ENCODE assay signal across 1 cellular context in the genomic region with DNA sequence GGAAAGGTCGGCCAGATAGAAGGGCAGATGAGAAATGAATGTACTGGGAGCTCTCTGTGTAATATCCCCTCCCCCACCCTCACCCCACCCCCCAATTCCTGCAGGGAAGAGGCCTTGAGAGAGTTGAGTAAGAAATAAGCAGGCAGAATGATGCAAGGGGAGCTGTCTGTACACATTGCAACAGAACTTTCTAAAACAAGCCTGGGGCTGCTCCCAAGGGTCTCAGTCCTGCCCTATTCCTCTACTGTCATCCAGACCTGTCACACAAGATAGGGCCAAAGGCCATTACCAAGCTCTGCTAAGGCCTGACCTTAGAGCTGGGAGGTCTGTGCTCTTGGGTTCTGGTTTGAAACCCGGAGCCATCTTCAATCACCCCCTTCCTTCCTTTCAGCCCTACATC.
TF ChIP-seq lines count a peak whose summit lies in the region.

No MANE protein-coding gene starts in this region.

TF ChIP-seq in HepG2, 621 proteins besides CTCF, POLR2A, EP300 and RAD21 (continued from another document and continues in another):
- TF ChIP-seq, protein P1, sequence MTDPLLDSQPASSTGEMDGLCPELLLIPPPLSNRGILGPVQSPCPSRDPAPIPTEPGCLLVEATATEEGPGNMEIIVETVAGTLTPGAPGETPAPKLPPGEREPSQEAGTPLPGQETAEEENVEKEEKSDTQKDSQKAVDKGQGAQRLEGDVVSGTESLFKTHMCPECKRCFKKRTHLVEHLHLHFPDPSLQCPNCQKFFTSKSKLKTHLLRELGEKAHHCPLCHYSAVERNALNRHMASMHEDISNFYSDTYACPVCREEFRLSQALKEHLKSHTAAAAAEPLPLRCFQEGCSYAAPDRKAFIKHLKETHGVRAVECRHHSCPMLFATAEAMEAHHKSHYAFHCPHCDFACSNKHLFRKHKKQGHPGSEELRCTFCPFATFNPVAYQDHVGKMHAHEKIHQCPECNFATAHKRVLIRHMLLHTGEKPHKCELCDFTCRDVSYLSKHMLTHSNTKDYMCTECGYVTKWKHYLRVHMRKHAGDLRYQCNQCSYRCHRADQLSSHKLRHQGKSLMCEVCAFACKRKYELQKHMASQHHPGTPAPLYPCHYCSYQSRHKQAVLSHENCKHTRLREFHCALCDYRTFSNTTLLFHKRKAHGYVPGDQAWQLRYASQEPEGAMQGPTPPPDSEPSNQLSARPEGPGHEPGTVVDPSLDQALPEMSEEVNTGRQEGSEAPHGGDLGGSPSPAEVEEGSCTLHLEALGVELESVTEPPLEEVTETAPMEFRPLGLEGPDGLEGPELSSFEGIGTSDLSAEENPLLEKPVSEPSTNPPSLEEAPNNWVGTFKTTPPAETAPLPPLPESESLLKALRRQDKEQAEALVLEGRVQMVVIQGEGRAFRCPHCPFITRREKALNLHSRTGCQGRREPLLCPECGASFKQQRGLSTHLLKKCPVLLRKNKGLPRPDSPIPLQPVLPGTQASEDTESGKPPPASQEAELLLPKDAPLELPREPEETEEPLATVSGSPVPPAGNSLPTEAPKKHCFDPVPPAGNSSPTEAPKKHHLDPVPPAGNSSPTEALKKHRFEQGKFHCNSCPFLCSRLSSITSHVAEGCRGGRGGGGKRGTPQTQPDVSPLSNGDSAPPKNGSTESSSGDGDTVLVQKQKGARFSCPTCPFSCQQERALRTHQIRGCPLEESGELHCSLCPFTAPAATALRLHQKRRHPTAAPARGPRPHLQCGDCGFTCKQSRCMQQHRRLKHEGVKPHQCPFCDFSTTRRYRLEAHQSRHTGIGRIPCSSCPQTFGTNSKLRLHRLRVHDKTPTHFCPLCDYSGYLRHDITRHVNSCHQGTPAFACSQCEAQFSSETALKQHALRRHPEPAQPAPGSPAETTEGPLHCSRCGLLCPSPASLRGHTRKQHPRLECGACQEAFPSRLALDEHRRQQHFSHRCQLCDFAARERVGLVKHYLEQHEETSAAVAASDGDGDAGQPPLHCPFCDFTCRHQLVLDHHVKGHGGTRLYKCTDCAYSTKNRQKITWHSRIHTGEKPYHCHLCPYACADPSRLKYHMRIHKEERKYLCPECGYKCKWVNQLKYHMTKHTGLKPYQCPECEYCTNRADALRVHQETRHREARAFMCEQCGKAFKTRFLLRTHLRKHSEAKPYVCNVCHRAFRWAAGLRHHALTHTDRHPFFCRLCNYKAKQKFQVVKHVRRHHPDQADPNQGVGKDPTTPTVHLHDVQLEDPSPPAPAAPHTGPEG (CRISPR knock-in tag; IDR thresholded peaks at IDR 0.05): no peak
- TF ChIP-seq, protein P2, sequence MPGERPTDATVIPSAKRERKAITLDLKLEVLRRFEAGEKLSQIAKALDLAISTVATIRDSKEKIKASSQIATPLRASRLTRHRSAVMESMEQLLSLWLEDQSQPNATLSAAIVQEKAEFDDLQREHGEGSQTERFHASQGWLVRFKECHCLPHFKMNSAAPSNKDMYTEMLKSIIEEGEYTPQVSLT (CRISPR knock-in tag; IDR thresholded peaks at IDR 0.05; ENCODE audit: borderline replicate concordance, low read depth): no peak
- TF ChIP-seq TARDBP (CRISPR knock-in tag; IDR thresholded peaks at IDR 0.05) (peak; percentile 75; the same call in 1 of the 2 replicates), FOXK1 (CRISPR knock-in tag; IDR thresholded peaks at IDR 0.05; ENCODE audit: borderline replicate concordance, low read depth) (peak; percentile 85; the same call in 1 of the 2 replicates), ZNF207 (IDR thresholded peaks at IDR 0.05; ENCODE audit: borderline replicate concordance) (no peak), PHF21A (CRISPR knock-in tag; IDR thresholded peaks at IDR 0.05) (peak; percentile 45; the same call in 1 of the 2 replicates), STAT5B (CRISPR knock-in tag; IDR thresholded peaks at IDR 0.05) (no peak), ZNF350 (CRISPR knock-in tag; IDR thresholded peaks at IDR 0.05; ENCODE audit: borderline replicate concordance, low read depth) (peak; percentile 64; the same call in 1 of the 2 replicates), ZNF552 (CRISPR knock-in tag; IDR thresholded peaks at IDR 0.05; ENCODE audit: borderline replicate concordance) (no peak), ZNF451 (CRISPR knock-in tag; IDR thresholded peaks at IDR 0.05) (no peak), NBN (conservative IDR thresholded peaks at IDR 0.05) (no peak), SMYD3 (CRISPR knock-in tag; IDR thresholded peaks at IDR 0.05) (no peak), ZNF317 (CRISPR knock-in tag; IDR thresholded peaks at IDR 0.05) (no peak), TGIF2 (CRISPR knock-in tag; IDR thresholded peaks at IDR 0.05) (0 out of 2 replicates have a peak, but pooled peaks have one; percentile 57), ZNF777 (CRISPR knock-in tag; IDR thresholded peaks at IDR 0.05) (no peak), TAF15 (IDR thresholded peaks at IDR 0.05; ENCODE audit: low read depth, low read length, poor library complexity, severe bottlenecking) (no peak), SRF (IDR thresholded peaks at IDR 0.05; ENCODE audit: low read depth, low read length) (no peak), ZNF556 (CRISPR knock-in tag; IDR thresholded peaks at IDR 0.05; ENCODE audit: borderline replicate concordance) (0 out of 2 replicates have a peak, but pooled peaks have one; percentile 64), SIN3B (IDR thresholded peaks at IDR 0.05; ENCODE audit: low read length) (no peak), TMF1 (CRISPR knock-in tag; IDR thresholded peaks at IDR 0.05; ENCODE audit: low read depth) (no peak), FOXP1 (IDR thresholded peaks at IDR 0.05) (no peak), FOXP1 (CRISPR knock-in tag; IDR thresholded peaks at IDR 0.05) (peak; percentile 71), ZNF644 (CRISPR knock-in tag; IDR thresholded peaks at IDR 0.05; ENCODE audit: low read depth) (peak; percentile 57; the same call in 1 of the 2 replicates), ZNF10 (CRISPR knock-in tag; IDR thresholded peaks at IDR 0.05; ENCODE audit: borderline replicate concordance, low read depth) (no peak), SRSF4 (IDR thresholded peaks at IDR 0.05; ENCODE audit: low read depth, low read length, poor library complexity, severe bottlenecking) (no peak), PLRG1 (conservative IDR thresholded peaks at IDR 0.05) (no peak), NFYB (CRISPR knock-in tag; IDR thresholded peaks at IDR 0.05) (no peak), PHB2 (IDR thresholded peaks at IDR 0.05; ENCODE audit: partially characterized antibody) (no peak), NPAS2 (CRISPR knock-in tag; IDR thresholded peaks at IDR 0.05; ENCODE audit: borderline replicate concordance) (no peak), ZNF564 (CRISPR knock-in tag; IDR thresholded peaks at IDR 0.05) (no peak), RAD51 (IDR thresholded peaks at IDR 0.05; ENCODE audit: borderline replicate concordance) (no peak), ZBTB7B (CRISPR knock-in tag; IDR thresholded peaks at IDR 0.05) (peak; percentile 88), ZNF589 (CRISPR knock-in tag; conservative IDR thresholded peaks at IDR 0.05) (no peak), ZSCAN12 (CRISPR knock-in tag; IDR thresholded peaks at IDR 0.05) (no peak), TEAD2 (CRISPR knock-in tag; IDR thresholded peaks at IDR 0.05) (no peak), KMT2A (CRISPR knock-in tag; IDR thresholded peaks at IDR 0.05) (0 out of 2 replicates have a peak, but pooled peaks have one; percentile 48)
- TF ChIP-seq, protein P3, sequence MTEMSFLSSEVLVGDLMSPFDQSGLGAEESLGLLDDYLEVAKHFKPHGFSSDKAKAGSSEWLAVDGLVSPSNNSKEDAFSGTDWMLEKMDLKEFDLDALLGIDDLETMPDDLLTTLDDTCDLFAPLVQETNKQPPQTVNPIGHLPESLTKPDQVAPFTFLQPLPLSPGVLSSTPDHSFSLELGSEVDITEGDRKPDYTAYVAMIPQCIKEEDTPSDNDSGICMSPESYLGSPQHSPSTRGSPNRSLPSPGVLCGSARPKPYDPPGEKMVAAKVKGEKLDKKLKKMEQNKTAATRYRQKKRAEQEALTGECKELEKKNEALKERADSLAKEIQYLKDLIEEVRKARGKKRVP (CRISPR knock-in tag; IDR thresholded peaks at IDR 0.05): peak in 1 of 2 experiments; percentile 98; a peak in 2 of 4 replicates
- TF ChIP-seq, protein P4, sequence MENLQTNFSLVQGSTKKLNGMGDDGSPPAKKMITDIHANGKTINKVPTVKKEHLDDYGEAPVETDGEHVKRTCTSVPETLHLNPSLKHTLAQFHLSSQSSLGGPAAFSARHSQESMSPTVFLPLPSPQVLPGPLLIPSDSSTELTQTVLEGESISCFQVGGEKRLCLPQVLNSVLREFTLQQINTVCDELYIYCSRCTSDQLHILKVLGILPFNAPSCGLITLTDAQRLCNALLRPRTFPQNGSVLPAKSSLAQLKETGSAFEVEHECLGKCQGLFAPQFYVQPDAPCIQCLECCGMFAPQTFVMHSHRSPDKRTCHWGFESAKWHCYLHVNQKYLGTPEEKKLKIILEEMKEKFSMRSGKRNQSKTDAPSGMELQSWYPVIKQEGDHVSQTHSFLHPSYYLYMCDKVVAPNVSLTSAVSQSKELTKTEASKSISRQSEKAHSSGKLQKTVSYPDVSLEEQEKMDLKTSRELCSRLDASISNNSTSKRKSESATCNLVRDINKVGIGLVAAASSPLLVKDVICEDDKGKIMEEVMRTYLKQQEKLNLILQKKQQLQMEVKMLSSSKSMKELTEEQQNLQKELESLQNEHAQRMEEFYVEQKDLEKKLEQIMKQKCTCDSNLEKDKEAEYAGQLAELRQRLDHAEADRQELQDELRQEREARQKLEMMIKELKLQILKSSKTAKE (CRISPR knock-in tag; IDR thresholded peaks at IDR 0.05; ENCODE audit: borderline replicate concordance): 0 out of 2 replicates have a peak, but pooled peaks have one; percentile 44
- TF ChIP-seq, protein P5, sequence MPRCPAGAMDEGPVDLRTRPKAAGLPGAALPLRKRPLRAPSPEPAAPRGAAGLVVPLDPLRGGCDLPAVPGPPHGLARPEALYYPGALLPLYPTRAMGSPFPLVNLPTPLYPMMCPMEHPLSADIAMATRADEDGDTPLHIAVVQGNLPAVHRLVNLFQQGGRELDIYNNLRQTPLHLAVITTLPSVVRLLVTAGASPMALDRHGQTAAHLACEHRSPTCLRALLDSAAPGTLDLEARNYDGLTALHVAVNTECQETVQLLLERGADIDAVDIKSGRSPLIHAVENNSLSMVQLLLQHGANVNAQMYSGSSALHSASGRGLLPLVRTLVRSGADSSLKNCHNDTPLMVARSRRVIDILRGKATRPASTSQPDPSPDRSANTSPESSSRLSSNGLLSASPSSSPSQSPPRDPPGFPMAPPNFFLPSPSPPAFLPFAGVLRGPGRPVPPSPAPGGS (CRISPR knock-in tag; IDR thresholded peaks at IDR 0.05): no peak
- TF ChIP-seq, protein P6, sequence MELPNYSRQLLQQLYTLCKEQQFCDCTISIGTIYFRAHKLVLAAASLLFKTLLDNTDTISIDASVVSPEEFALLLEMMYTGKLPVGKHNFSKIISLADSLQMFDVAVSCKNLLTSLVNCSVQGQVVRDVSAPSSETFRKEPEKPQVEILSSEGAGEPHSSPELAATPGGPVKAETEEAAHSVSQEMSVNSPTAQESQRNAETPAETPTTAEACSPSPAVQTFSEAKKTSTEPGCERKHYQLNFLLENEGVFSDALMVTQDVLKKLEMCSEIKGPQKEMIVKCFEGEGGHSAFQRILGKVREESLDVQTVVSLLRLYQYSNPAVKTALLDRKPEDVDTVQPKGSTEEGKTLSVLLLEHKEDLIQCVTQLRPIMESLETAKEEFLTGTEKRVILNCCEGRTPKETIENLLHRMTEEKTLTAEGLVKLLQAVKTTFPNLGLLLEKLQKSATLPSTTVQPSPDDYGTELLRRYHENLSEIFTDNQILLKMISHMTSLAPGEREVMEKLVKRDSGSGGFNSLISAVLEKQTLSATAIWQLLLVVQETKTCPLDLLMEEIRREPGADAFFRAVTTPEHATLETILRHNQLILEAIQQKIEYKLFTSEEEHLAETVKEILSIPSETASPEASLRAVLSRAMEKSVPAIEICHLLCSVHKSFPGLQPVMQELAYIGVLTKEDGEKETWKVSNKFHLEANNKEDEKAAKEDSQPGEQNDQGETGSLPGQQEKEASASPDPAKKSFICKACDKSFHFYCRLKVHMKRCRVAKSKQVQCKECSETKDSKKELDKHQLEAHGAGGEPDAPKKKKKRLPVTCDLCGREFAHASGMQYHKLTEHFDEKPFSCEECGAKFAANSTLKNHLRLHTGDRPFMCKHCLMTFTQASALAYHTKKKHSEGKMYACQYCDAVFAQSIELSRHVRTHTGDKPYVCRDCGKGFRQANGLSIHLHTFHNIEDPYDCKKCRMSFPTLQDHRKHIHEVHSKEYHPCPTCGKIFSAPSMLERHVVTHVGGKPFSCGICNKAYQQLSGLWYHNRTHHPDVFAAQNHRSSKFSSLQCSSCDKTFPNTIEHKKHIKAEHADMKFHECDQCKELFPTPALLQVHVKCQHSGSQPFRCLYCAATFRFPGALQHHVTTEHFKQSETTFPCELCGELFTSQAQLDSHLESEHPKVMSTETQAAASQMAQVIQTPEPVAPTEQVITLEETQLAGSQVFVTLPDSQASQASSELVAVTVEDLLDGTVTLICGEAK (IDR thresholded peaks at IDR 0.05): no peak
- TF ChIP-seq, protein P6 (CRISPR knock-in tag; IDR thresholded peaks at IDR 0.05): no peak
- TF ChIP-seq, protein P7, sequence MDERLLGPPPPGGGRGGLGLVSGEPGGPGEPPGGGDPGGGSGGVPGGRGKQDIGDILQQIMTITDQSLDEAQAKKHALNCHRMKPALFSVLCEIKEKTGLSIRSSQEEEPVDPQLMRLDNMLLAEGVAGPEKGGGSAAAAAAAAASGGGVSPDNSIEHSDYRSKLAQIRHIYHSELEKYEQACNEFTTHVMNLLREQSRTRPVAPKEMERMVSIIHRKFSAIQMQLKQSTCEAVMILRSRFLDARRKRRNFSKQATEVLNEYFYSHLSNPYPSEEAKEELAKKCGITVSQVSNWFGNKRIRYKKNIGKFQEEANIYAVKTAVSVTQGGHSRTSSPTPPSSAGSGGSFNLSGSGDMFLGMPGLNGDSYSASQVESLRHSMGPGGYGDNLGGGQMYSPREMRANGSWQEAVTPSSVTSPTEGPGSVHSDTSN (CRISPR knock-in tag; IDR thresholded peaks at IDR 0.05): peak; percentile 18; the same call in 1 of the 2 replicates
